Comparison of ENCODE assay signal across 1 cellular context in the genomic region with DNA sequence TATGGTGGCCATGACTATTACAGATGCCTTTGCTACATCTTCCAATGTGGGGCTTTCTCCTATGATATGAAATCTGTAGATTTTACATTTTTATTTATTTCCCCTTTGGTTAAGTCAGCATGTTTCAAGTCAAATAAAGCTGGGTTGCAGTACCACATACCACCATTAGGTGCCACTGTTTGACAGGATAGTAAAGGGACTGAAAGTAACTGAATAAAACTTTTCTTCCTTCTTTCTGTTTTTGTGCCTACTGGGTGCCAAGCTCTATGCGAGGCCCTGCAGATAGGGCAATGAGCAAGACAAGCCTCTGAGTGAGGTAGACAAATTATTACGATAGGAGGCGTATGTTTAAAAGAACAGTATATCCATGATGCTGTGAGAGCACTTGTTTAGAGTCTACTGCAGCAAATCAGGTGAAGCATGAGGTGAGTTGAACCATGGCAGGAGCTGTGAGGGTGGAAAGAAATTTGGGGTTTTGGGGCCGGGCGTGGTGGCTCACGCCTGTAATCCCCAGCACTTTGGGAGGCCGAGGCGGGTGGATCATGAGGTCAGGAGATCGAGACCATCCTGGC.
A peak's percentile ranks its signal among the peaks of the same experiment; 100 is the strongest.
TF ChIP-seq lines count a peak whose summit lies in the region.

No MANE protein-coding gene starts in this region.

TF ChIP-seq in HEK293, 187 proteins besides CTCF, POLR2A, EP300 and RAD21 (continued from another document):
- TF ChIP-seq, protein P1, sequence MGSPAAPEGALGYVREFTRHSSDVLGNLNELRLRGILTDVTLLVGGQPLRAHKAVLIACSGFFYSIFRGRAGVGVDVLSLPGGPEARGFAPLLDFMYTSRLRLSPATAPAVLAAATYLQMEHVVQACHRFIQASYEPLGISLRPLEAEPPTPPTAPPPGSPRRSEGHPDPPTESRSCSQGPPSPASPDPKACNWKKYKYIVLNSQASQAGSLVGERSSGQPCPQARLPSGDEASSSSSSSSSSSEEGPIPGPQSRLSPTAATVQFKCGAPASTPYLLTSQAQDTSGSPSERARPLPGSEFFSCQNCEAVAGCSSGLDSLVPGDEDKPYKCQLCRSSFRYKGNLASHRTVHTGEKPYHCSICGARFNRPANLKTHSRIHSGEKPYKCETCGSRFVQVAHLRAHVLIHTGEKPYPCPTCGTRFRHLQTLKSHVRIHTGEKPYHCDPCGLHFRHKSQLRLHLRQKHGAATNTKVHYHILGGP (tag by site-specific recombination; IDR thresholded peaks at IDR 0.05), result no peak
- TF ChIP-seq, protein P2, sequence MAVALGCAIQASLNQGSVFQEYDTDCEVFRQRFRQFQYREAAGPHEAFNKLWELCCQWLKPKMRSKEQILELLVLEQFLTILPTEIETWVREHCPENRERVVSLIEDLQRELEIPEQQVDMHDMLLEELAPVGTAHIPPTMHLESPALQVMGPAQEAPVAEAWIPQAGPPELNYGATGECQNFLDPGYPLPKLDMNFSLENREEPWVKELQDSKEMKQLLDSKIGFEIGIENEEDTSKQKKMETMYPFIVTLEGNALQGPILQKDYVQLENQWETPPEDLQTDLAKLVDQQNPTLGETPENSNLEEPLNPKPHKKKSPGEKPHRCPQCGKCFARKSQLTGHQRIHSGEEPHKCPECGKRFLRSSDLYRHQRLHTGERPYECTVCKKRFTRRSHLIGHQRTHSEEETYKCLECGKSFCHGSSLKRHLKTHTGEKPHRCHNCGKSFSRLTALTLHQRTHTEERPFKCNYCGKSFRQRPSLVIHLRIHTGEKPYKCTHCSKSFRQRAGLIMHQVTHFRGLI (tag by site-specific recombination; IDR thresholded peaks at IDR 0.05), result no peak
- TF ChIP-seq ZNF223 (tag by site-specific recombination; IDR thresholded peaks at IDR 0.05), result no peak
- no peak for TF ChIP-seq ZNF335 (tag by site-specific recombination; conservative IDR thresholded peaks at IDR 0.05)
- peak; percentile 19; the same call in 1 of the 2 replicates for TF ChIP-seq ZNF654 (tag by site-specific recombination; IDR thresholded peaks at IDR 0.05; ENCODE audit: low read depth)
- TF ChIP-seq, protein P3, sequence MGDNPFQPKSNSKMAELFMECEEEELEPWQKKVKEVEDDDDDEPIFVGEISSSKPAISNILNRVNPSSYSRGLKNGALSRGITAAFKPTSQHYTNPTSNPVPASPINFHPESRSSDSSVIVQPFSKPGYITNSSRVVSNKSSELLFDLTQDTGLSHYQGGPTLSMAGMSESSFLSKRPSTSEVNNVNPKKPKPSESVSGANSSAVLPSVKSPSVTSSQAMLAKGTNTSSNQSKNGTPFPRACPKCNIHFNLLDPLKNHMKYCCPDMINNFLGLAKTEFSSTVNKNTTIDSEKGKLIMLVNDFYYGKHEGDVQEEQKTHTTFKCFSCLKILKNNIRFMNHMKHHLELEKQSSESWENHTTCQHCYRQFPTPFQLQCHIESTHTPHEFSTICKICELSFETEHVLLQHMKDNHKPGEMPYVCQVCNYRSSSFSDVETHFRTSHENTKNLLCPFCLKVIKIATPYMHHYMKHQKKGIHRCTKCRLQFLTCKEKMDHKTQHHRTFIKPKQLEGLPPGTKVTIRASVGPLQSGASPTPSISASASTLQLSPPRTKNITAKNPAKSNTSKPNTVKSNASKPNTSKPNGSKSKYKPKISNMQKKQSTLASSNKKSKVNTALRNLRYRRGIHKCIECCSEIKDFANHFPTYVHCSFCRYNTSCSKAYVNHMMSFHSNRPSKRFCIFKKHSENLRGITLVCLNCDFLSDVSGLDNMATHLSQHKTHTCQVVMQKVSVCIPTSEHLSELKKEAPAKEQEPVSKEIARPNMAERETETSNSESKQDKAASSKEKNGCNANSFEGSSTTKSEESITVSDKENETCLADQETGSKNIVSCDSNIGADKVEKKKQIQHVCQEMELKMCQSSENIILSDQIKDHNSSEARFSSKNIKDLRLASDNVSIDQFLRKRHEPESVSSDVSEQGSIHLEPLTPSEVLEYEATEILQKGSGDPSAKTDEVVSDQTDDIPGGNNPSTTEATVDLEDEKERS (tag by site-specific recombination; IDR thresholded peaks at IDR 0.05), result peak; percentile 54; the same call in 1 of the 2 replicates
